26 cellular contexts compared by ENCODE assay signal in the genomic region with DNA sequence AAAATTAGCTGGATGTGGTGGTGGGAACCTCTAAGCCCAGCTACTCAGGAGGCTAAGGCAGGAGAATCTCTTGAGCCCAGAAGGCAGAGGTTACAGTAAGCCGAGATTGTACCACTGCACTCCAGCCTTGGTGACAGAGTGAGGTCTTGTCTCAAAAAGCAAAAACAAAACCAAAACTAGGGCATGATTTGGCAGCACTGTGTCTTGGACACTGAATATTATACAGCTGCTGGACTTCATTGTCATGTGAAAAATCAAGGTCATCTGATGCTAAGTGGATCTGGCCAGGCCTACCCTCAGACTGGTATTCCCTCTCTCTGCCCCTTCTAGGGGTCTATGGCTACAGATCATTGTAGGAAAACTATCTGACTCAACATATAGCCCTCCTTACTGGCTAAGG. TPM values are rescaled to one million over a fixed set of nuclear protein-coding genes. Genes with fewer than 3 reads are reported as not detected.
DNase-seq lines count a peak whose midpoint lies in the region; ATAC-seq and TF ChIP-seq lines count a peak whose summit lies in the region.
"Had no signal": no experiment of that assay in that cellular context is flagged by ENCODE, and none has a peak within 500 bp of the region (broad histone marks: within the 10 kb centered on the region; RNA-seq: fewer than 3 reads in every experiment).

No MANE protein-coding gene starts in this region.

- H3K36me3 Mint-ChIP-seq in dendritic cell treated with granulocyte-macrophage colony-stimulating factor and Interleukin-4, amounts not matched to agents 40 ng/mL and 50 ng/mL, for 4 days (ENCODE audit: low read depth): peaks cover 32% of the 10 kb centered on the region
- peaks cover 14% of the 10 kb centered on the region for H3K36me3 Mint-ChIP-seq in stimulated activated memory B cell treated with anti-CD40 and anti-IgM and Interleukin-4, amounts not matched to agents 10 μg/mL and 1 μg/mL and 100 μg/mL, for 72 hours

- TF ChIP-seq POLR2A in gastrocnemius medialis (IDR thresholded peaks at IDR 0.05): no peak

- no peak overlapping the region for H3K4me3 Mint-ChIP-seq in dendritic cell treated with granulocyte-macrophage colony-stimulating factor and Interleukin-4, amounts not matched to agents 40 ng/mL and 50 ng/mL, for 4 days
- peak overlapping the region; percentile 51 for H3K4me3 Mint-ChIP-seq in stimulated activated memory B cell treated with anti-CD40 and anti-IgM and Interleukin-4, amounts not matched to agents 10 μg/mL and 1 μg/mL and 100 μg/mL, for 72 hours
- H3K4me3 Mint-ChIP-seq: activated naive CD4-positive, alpha-beta T cell treated with anti-CD3 and anti-CD28 coated beads for 36 hours; naive thymus-derived CD8-positive, alpha-beta T cell had no signal

- no peak overlapping the region for H3K27ac ChIP-seq in tibial artery
- no peak overlapping the region for H3K27ac ChIP-seq in gastrocnemius medialis
- H3K27ac ChIP-seq: esophagus muscularis mucosa, hepatocyte, ovary, SJCRH30 had no signal

- H3K27ac Mint-ChIP-seq in dendritic cell treated with granulocyte-macrophage colony-stimulating factor and Interleukin-4, amounts not matched to agents 40 ng/mL and 50 ng/mL, for 4 days: peak overlapping the region; percentile 74
- H3K27ac Mint-ChIP-seq in stimulated activated memory B cell treated with anti-CD40 and anti-IgM and Interleukin-4, amounts not matched to agents 10 μg/mL and 1 μg/mL and 100 μg/mL, for 72 hours: peak overlapping the region; percentile 93
- H3K27ac Mint-ChIP-seq: activated naive CD4-positive, alpha-beta T cell treated with anti-CD3 and anti-CD28 coated beads for 36 hours had no signal

- H3K9me3 Mint-ChIP-seq in dendritic cell treated with granulocyte-macrophage colony-stimulating factor and Interleukin-4, amounts not matched to agents 40 ng/mL and 50 ng/mL, for 4 days: peaks cover 38% of the 10 kb centered on the region
- H3K9me3 Mint-ChIP-seq in stimulated activated memory B cell treated with anti-CD40 and anti-IgM and Interleukin-4, amounts not matched to agents 10 μg/mL and 1 μg/mL and 100 μg/mL, for 72 hours: peaks cover 11% of the 10 kb centered on the region

- DNase-seq in GM12865 (ENCODE audit: low read depth) (peak; percentile 74), tibial artery (no peak), gastrocnemius medialis (no peak)
- DNase-seq: activated CD4-positive, alpha-beta T cell treated with anti-CD3 and anti-CD28 coated beads for 4 hours; activated naive CD4-positive, alpha-beta T cell treated with anti-CD3 and anti-CD28 coated beads for 36 hours; CD8-positive, alpha-beta memory T cell; DMS79; KBM-7; mesendoderm; naive thymus-derived CD8-positive, alpha-beta T cell; NCI-H1436; NCI-H2107; NCI-H446 treated with DMSO at 0.1 percent for 48 hours; ovary; SJCRH30; stimulated activated CD4-positive, alpha-beta T cell treated with anti-CD3 and anti-CD28 coated beads, Interleukin-2, amount 100 ng/mL, for 48 hours; stimulated activated naive CD4-positive, alpha-beta T cell treated with Interleukin-2 at 50 U/mL for 16 hours had no signal

- ATAC-seq in HG03354 (IDR thresholded peaks at IDR 0.05; ENCODE audit: poor library complexity, severe bottlenecking, unreplicated experiment) (peak; percentile 29), gastrocnemius medialis (no peak), SK-N-SH treated with all-trans-retinoic acid at 6 μM for 48 hours (no peak)
- ATAC-seq in stimulated activated memory B cell treated with anti-CD40 and anti-IgM and Interleukin-4, amounts not matched to agents 10 μg/mL and 1 μg/mL and 100 μg/mL, for 72 hours: no peak
- ATAC-seq: left lobe of liver; naive thymus-derived CD8-positive, alpha-beta T cell had no signal

- no peaks in the 10 kb centered on the region for H3K27me3 Mint-ChIP-seq in dendritic cell treated with granulocyte-macrophage colony-stimulating factor and Interleukin-4, amounts not matched to agents 40 ng/mL and 50 ng/mL, for 4 days
- H3K27me3 Mint-ChIP-seq in stimulated activated memory B cell treated with anti-CD40 and anti-IgM and Interleukin-4, amounts not matched to agents 10 μg/mL and 1 μg/mL and 100 μg/mL, for 72 hours: no peaks in the 10 kb centered on the region
- H3K27me3 Mint-ChIP-seq: CD8-positive, alpha-beta memory T cell; naive thymus-derived CD8-positive, alpha-beta T cell had no signal

- peaks cover 38% of the 10 kb centered on the region for H3K4me1 Mint-ChIP-seq in dendritic cell treated with granulocyte-macrophage colony-stimulating factor and Interleukin-4, amounts not matched to agents 40 ng/mL and 50 ng/mL, for 4 days (ENCODE audit: low read depth)
- peaks cover 44% of the 10 kb centered on the region for H3K4me1 Mint-ChIP-seq in stimulated activated memory B cell treated with anti-CD40 and anti-IgM and Interleukin-4, amounts not matched to agents 10 μg/mL and 1 μg/mL and 100 μg/mL, for 72 hours

- TF ChIP-seq CTCF in GM12865 (IDR thresholded peaks at IDR 0.05; ENCODE audit: insufficient read depth, low read depth, low read length, missing control alignments): no peak
- TF ChIP-seq CTCF in tibial artery (IDR thresholded peaks at IDR 0.05): no peak
- no peak for TF ChIP-seq CTCF in gastrocnemius medialis (IDR thresholded peaks at IDR 0.05 in 4 of 5, conservative IDR thresholded peaks at IDR 0.05 in 1 of 5)

- H3K4me1 ChIP-seq in tibial artery (peaks cover 0 to 6% (median 2%) of the 10 kb centered on the region in 4 donors), gastrocnemius medialis (peaks cover 0 to under 1% of the 10 kb centered on the region in 2 donors)

- H3K9me3 ChIP-seq in tibial artery (peaks cover 0 to 6% (median 0%) of the 10 kb centered on the region in 3 donors), gastrocnemius medialis (no peaks in the 10 kb centered on the region)
- H3K9me3 ChIP-seq: ovary had no signal

- H3K27me3 ChIP-seq in tibial artery: no peaks in the 10 kb centered on the region
- H3K27me3 ChIP-seq in gastrocnemius medialis: no peaks in the 10 kb centered on the region
- H3K27me3 ChIP-seq: esophagus muscularis mucosa, hepatocyte, ovary, Peyer's patch, SJCRH30 had no signal

- intact Hi-C loops in dendritic cell treated with granulocyte-macrophage colony-stimulating factor and Interleukin-4, amounts not matched to agents 40 ng/mL and 50 ng/mL, for 4 days (cut with micrococcal nuclease): loop anchor here (5.0 kb wide), 1 partner anchor 76 kb away; no protein-coding TSS in a partner anchor
- intact Hi-C loops in tibial artery (cut with DNase I; ENCODE audit: low total_unique reads) (no loop called here), gastrocnemius medialis (cut with DNase I; ENCODE audit: low total_unique reads) (no loop called here)

- H3K4me3 ChIP-seq in GM12865 (ENCODE audit: low read depth, low read length) (peak overlapping the region; percentile 47), tibial artery (no peak overlapping the region), gastrocnemius medialis (no peak overlapping the region)
- H3K4me3 ChIP-seq: esophagus muscularis mucosa, hepatocyte, ovary, Peyer's patch, SJCRH30, smooth muscle cell had no signal

- H3K36me3 ChIP-seq in tibial artery (no peaks in the 10 kb centered on the region), gastrocnemius medialis (no peaks in the 10 kb centered on the region)
- H3K36me3 ChIP-seq: esophagus muscularis mucosa, ovary, Peyer's patch, SJCRH30 had no signal

- in situ Hi-C loops in gastrocnemius medialis (cut with MboI; ENCODE audit: low sequenced_read_pairs in 4 of 4): no loop called here

TF ChIP-seq in SK-N-SH treated with all-trans-retinoic acid at 6 μM for 48 hours, 23 proteins besides CTCF, POLR2A, EP300 and RAD21:
- no peak for TF ChIP-seq ISL1 (CRISPR knock-in tag; IDR thresholded peaks at IDR 0.05)
- TF ChIP-seq, protein P1, sequence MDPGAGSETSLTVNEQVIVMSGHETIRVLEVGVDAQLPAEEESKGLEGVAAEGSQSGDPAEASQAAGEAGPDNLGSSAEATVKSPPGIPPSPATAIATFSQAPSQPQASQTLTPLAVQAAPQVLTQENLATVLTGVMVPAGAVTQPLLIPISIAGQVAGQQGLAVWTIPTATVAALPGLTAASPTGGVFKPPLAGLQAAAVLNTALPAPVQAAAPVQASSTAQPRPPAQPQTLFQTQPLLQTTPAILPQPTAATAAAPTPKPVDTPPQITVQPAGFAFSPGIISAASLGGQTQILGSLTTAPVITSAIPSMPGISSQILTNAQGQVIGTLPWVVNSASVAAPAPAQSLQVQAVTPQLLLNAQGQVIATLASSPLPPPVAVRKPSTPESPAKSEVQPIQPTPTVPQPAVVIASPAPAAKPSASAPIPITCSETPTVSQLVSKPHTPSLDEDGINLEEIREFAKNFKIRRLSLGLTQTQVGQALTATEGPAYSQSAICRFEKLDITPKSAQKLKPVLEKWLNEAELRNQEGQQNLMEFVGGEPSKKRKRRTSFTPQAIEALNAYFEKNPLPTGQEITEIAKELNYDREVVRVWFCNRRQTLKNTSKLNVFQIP (CRISPR knock-in tag; IDR thresholded peaks at IDR 0.05; ENCODE audit: borderline replicate concordance, low read depth): no peak
- no peak for TF ChIP-seq TCF4 (CRISPR knock-in tag; IDR thresholded peaks at IDR 0.05; ENCODE audit: borderline replicate concordance)
- no peak for TF ChIP-seq PPARA (CRISPR knock-in tag; IDR thresholded peaks at IDR 0.05; ENCODE audit: borderline replicate concordance)
- no peak for TF ChIP-seq OSR1 (CRISPR knock-in tag; IDR thresholded peaks at IDR 0.05)

RNA-seq across cellular contexts. Expression of a gene that starts 55.2 kb away (rescaled TPM):
- total RNA-seq in gastrocnemius medialis: 10 to 100 TPM; 17.3 to 54.8 (median 29.3) TPM

RNA-seq across cellular contexts. Expression of a gene that starts 55.2 kb away (rescaled TPM):
- total RNA-seq in gastrocnemius medialis: 10 to 100 TPM in 1 of 4 donors, 1 to 10 TPM in 3; 2.0 to 22.2 (median 6.2) TPM
